Comparison of ENCODE assay signal across 21 cellular contexts in the genomic region with DNA sequence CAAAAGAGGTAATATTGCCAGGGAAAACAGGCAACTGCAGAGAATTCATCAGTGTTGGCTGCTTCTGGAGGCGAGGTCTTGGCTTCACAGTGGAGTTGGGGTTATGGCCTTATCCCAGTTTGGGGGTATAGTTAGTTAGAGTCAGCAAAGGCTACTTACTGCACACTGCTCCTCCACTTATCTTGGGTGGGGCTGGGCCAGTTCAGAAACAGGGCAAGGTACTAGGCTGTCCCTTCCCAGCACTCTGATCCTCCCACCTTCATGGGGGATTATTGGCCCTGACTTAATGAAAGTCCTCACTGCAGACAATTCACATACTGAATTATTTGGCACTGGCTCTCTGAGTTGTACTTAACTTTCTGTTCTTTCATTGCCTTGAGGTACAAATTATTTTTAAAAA.
"Had no signal": no experiment of that assay in that cellular context is flagged by ENCODE, and none has a peak within 500 bp of the region (broad histone marks: within the 10 kb centered on the region; RNA-seq: fewer than 3 reads in every experiment).

No MANE protein-coding gene starts in this region.

- H3K4me3 ChIP-seq: SK-N-MC had no signal

- H3K36me3 Mint-ChIP-seq: activated naive CD4-positive, alpha-beta T cell treated with anti-CD3 and anti-CD28 coated beads, Interleukin-2, amount 50 U/mL, for 72 hours; brain had no signal

- H3K4me3 Mint-ChIP-seq: activated CD8-positive, alpha-beta T cell treated with anti-CD3 and anti-CD28 coated beads for 36 hours; activated naive CD8-positive, alpha-beta T cell treated with anti-CD3 and anti-CD28 coated beads, Interleukin-2, amount 50 U/mL, for 24 hours; brain had no signal

- H3K36me3 ChIP-seq: WERI-Rb-1 had no signal

- H3K27ac Mint-ChIP-seq: activated CD8-positive, alpha-beta T cell treated with anti-CD3 and anti-CD28 coated beads for 36 hours; activated naive CD4-positive, alpha-beta T cell treated with anti-CD3 and anti-CD28 coated beads, Interleukin-2, amount 50 U/mL, for 72 hours; activated naive CD8-positive, alpha-beta T cell treated with anti-CD3 and anti-CD28 coated beads, Interleukin-2, amount 50 U/mL, for 24 hours had no signal

- DNase-seq: activated CD4-positive, alpha-beta T cell treated with anti-CD3 and anti-CD28 coated beads for 4 hours; activated CD8-positive, alpha-beta memory T cell treated with anti-CD3 and anti-CD28 coated beads, Interleukin-2, amount 50 U/mL, for 48 hours; activated CD8-positive, alpha-beta T cell treated with anti-CD3 and anti-CD28 coated beads for 36 hours; activated naive CD8-positive, alpha-beta T cell treated with anti-CD3 and anti-CD28 coated beads, Interleukin-2, amount 50 U/mL, for 24 hours; activated T-cell treated with anti-CD3 and anti-CD28 coated beads, Interleukin-2, amount 50 U/mL, for 1 hour; amygdala; cerebellar nuclear complex; IMR-90; KG1; NCI-H1092 treated with DMSO at 0.1 percent for 48 hours; NCI-H1436; NCI-H1694 treated with DMSO at 0.1 percent for 48 hours; NCI-H2029 treated with DMSO at 0.1 percent for 48 hours; NCI-H446; NCI-H524; T-helper 1 cell; WERI-Rb-1 had no signal

- H3K9me3 Mint-ChIP-seq: activated CD8-positive, alpha-beta T cell treated with anti-CD3 and anti-CD28 coated beads for 36 hours; activated naive CD8-positive, alpha-beta T cell treated with anti-CD3 and anti-CD28 coated beads, Interleukin-2, amount 50 U/mL, for 24 hours; brain had no signal

- H3K27ac ChIP-seq: SK-N-MC, WERI-Rb-1 had no signal

- ATAC-seq: activated CD4-positive, CD25-positive, alpha-beta regulatory T cell treated with anti-CD3 and anti-CD28 coated beads, Interleukin-2, amount 50 U/mL, for 24 hours; activated CD8-positive, alpha-beta T cell treated with anti-CD3 and anti-CD28 coated beads for 36 hours; activated naive CD4-positive, alpha-beta T cell treated with anti-CD3 and anti-CD28 coated beads, Interleukin-2, amount 50 U/mL, for 72 hours; activated naive CD8-positive, alpha-beta T cell treated with anti-CD3 and anti-CD28 coated beads, Interleukin-2, amount 50 U/mL, for 24 hours had no signal
